1 cellular context compared by ENCODE assay signal in the genomic region with DNA sequence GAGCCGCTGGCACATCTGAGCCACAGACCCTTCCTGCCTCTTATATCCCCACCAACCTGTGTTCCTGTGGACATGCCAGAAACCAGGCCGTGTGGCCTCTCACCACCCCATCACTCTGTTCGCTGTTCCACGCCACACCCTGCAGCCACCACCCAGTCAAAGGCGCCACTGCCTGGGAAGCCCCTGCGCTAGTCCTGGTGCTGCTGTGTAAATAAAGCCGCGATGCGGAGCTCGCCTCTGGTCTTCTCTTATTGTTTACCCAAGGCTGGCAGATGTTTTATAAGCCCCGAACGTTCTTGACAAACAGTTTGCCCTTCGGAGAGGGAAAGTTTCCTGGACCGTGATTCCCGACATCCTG.
TF ChIP-seq lines count a peak whose summit lies in the region.

No MANE protein-coding gene starts in this region.

TF ChIP-seq in HepG2, 621 proteins besides CTCF, POLR2A, EP300 and RAD21 (continued from another document):
- TF ChIP-seq, protein P1, sequence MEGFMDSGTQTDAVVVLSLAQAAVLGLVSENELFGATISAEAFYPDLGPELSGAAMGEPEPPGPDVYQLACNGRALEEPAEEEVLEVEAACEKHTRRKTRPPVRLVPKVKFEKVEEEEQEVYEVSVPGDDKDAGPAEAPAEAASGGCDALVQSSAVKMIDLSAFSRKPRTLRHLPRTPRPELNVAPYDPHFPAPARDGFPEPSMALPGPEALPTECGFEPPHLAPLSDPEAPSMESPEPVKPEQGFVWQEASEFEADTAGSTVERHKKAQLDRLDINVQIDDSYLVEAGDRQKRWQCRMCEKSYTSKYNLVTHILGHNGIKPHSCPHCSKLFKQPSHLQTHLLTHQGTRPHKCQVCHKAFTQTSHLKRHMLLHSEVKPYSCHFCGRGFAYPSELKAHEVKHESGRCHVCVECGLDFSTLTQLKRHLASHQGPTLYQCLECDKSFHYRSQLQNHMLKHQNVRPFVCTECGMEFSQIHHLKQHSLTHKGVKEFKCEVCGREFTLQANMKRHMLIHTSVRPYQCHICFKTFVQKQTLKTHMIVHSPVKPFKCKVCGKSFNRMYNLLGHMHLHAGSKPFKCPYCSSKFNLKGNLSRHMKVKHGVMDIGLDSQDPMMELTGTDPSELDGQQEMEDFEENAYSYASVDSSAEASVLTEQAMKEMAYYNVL (CRISPR knock-in tag; IDR thresholded peaks at IDR 0.05; ENCODE audit: borderline replicate concordance) = no peak
- no peak for TF ChIP-seq RXRA (CRISPR knock-in tag; IDR thresholded peaks at IDR 0.05)
